ENCODE assay signal across 10 cellular contexts in genomic region chr5:76476639-76477038, GRCh38.
"Had no signal": no experiment of that assay in that cellular context is flagged by ENCODE, and none has a peak within 500 bp of the region (broad histone marks: within the 10 kb centered on the region; RNA-seq: fewer than 3 reads in every experiment).

No MANE protein-coding gene starts in this region.

- H3K36me3 ChIP-seq: pancreas had no signal

- H3K4me3 Mint-ChIP-seq: T-cell had no signal

- H3K9me3 Mint-ChIP-seq: T-cell had no signal

- ATAC-seq: sciatic nerve, T-cell had no signal

- H3K27me3 Mint-ChIP-seq: T-cell had no signal

- H3K27me3 ChIP-seq: pancreas had no signal

- H3K4me3 ChIP-seq: pancreas, SK-N-MC had no signal

- H3K27ac ChIP-seq: pancreas, SK-N-MC had no signal

- DNase-seq: activated CD4-positive, alpha-beta T cell treated with anti-CD3 and anti-CD28 coated beads, Interleukin-2, amount 50 U/mL, for 48 hours; foreskin fibroblast; hypothalamus; mesendoderm; pancreas; stimulated activated CD4-positive, alpha-beta T cell treated with anti-CD3 and anti-CD28 coated beads, Interleukin-2, amount 100 ng/mL, for 24 hours; T-cell; T1000 had no signal

- H3K9me3 ChIP-seq: pancreas had no signal
